Comparison of ENCODE assay signal across 23 cellular contexts in genomic region chr1:119159096-119159495, GRCh38. TPM values are rescaled to one million over a fixed set of nuclear protein-coding genes. Genes with fewer than 3 reads are reported as not detected.
A peak's percentile ranks its signal among the peaks of the same experiment; 100 is the strongest.
DNase-seq lines count a peak whose midpoint lies in the region; ATAC-seq and TF ChIP-seq lines count a peak whose summit lies in the region.
"Had no signal": no experiment of that assay in that cellular context is flagged by ENCODE, and none has a peak within 500 bp of the region (broad histone marks: within the 10 kb centered on the region; RNA-seq: fewer than 3 reads in every experiment).

No MANE protein-coding gene starts in this region.

- intact Hi-C loops in dorsolateral prefrontal cortex (cut with DNase I), result no loop called here

- no peak for ATAC-seq in GM19455 (IDR thresholded peaks at IDR 0.05; ENCODE audit: unreplicated experiment)
- ATAC-seq: HepG2; naive thymus-derived CD4-positive, alpha-beta T cell; sciatic nerve; stimulated activated naive B cell treated with anti-CD40 and anti-IgM and Interleukin-4, amounts not matched to agents 10 μg/mL and 1 μg/mL and 100 μg/mL, for 72 hours had no signal

- in situ Hi-C loops in KBM-7 (cut with MboI; ENCODE audit: low pct_unique_long_range_greater_than_20kb, low sequenced_read_pairs), result no loop called here

- TF ChIP-seq CTCF in cardiac fibroblast (IDR thresholded peaks at IDR 0.05; ENCODE audit: low read depth, low read length), result no peak
- TF ChIP-seq CTCF in dorsolateral prefrontal cortex (IDR thresholded peaks at IDR 0.05 in 54 of 56, conservative IDR thresholded peaks at IDR 0.05 in 2 of 56; ENCODE audit: low read depth in 1 of 56, partially characterized antibody in 56 of 56), result no peak

- H3K4me3 ChIP-seq in cardiac fibroblast (replicated peaks in 1 of 2; ENCODE audit: low read depth in 2 of 2, low read length in 2 of 2), result no peak overlapping the region
- no peak overlapping the region for H3K4me3 ChIP-seq in dorsolateral prefrontal cortex

- H3K27me3 ChIP-seq in dorsolateral prefrontal cortex, result no peaks in the 10 kb centered on the region

- DNase-seq in AG08396 (ENCODE audit: low spot score) (peak; percentile 22), ELR (ENCODE audit: low read depth) (peak; percentile 59), cardiac fibroblast (ENCODE audit: low read depth in 2 of 2) (peak; percentile 31 to 80), myocyte (ENCODE audit: low read depth) (peak; percentile 35), dorsolateral prefrontal cortex (no peak), NCI-H187 treated with DMSO at 0.1 percent for 48 hours (lab: John Stamatoyannopoulos, UW) (no peak), KBM-7 (no peak)
- DNase-seq: activated CD4-positive, CD25-positive, alpha-beta regulatory T cell treated with anti-CD3 and anti-CD28 coated beads, Interleukin-2, amount 50 U/mL, for 72 hours; activated naive CD4-positive, alpha-beta T cell treated with anti-CD3 and anti-CD28 coated beads, Interleukin-2, amount 50 U/mL, for 16 hours; activated T-cell treated with anti-CD3 and anti-CD28 coated beads, Interleukin-2, amount 50 U/mL, for 48 hours; AML-193; COR-L47; foreskin melanocyte; kidney; naive thymus-derived CD4-positive, alpha-beta T cell; NCI-H1436; stimulated activated CD4-positive, alpha-beta T cell treated with anti-CD3 and anti-CD28 coated beads, Interleukin-2, amount 100 ng/mL, for 24 hours; stimulated activated naive B cell treated with anti-CD40 and anti-IgM and Interleukin-4, amounts not matched to agents 10 μg/mL and 1 μg/mL and 100 μg/mL, for 72 hours; SW 1271 had no signal

- H3K27ac ChIP-seq in dorsolateral prefrontal cortex, result no peak overlapping the region
- H3K27ac ChIP-seq: parathyroid adenoma had no signal

RNA-seq across cellular contexts. Expression of gene WARS2, which starts 18.6 kb away (rescaled TPM):
- total RNA-seq in myocyte (10.4 and 12.8 TPM in 2 replicates), dorsolateral prefrontal cortex (10 to 100 TPM in 56 of 120 experiments, 1 to 10 TPM in 64; 5.4 to 16.2 (median 9.6) TPM)
- polyA plus RNA-seq in myocyte (2012), result 5.3 TPM

Comparison
In these comparisons a context has a peak if more than half of its experiments do, and no peak if none do; other contexts are left out.
1. DNase-seq: peak in AG08396 (single experiment), ELR (single experiment), cardiac fibroblast (2 of 2) and myocyte (single experiment); none in dorsolateral prefrontal cortex (0 of 10), NCI-H187 treated with DMSO at 0.1 percent for 48 hours (single experiment) and KBM-7 (single experiment).